ENCODE assay signal across 29 cellular contexts in genomic region chr3:57464011-57464410, GRCh38.
"Had no signal": no experiment of that assay in that cellular context is flagged by ENCODE, and none has a peak within 500 bp of the region (broad histone marks: within the 10 kb centered on the region; RNA-seq: fewer than 3 reads in every experiment).

No MANE protein-coding gene starts in this region.

- H3K4me3 Mint-ChIP-seq: activated CD4-positive, alpha-beta T cell treated with anti-CD3 and anti-CD28 coated beads, Interleukin-2, amount 10 ng/mL, durations not matched to agents 24 days and 14 days; activated CD8-positive, alpha-beta T cell treated with anti-CD3 and anti-CD28 coated beads for 36 hours; activated naive CD4-positive, alpha-beta T cell treated with anti-CD3 and anti-CD28 coated beads, Interleukin-2, amount 50 U/mL, for 24 hours; activated naive CD8-positive, alpha-beta T cell treated with anti-CD3 and anti-CD28 coated beads, Interleukin-2, amount 10 ng/mL, durations not matched to agents 7 days and 5 days; central memory CD8-positive, alpha-beta T cell; T-cell; T-helper 17 cell had no signal

- H3K4me1 Mint-ChIP-seq: activated CD4-positive, alpha-beta T cell treated with anti-CD3 and anti-CD28 coated beads, Interleukin-2, amount 10 ng/mL, durations not matched to agents 24 days and 14 days; activated naive CD4-positive, alpha-beta T cell treated with anti-CD3 and anti-CD28 coated beads, Interleukin-2, amount 50 U/mL, for 24 hours; central memory CD8-positive, alpha-beta T cell had no signal

- H3K27ac ChIP-seq: ascending aorta, cardiac muscle cell, Peyer's patch, RWPE1, WERI-Rb-1 had no signal

- H3K27me3 Mint-ChIP-seq: activated naive CD4-positive, alpha-beta T cell treated with anti-CD3 and anti-CD28 coated beads, Interleukin-2, amount 50 U/mL, for 24 hours had no signal

- H3K4me3 ChIP-seq: ascending aorta, cardiac muscle cell, Peyer's patch had no signal

- H3K36me3 ChIP-seq: ascending aorta, cardiac muscle cell, Peyer's patch, WERI-Rb-1 had no signal

- H3K36me3 Mint-ChIP-seq: activated naive CD4-positive, alpha-beta T cell treated with anti-CD3 and anti-CD28 coated beads, Interleukin-2, amount 50 U/mL, for 24 hours; activated naive CD8-positive, alpha-beta T cell treated with anti-CD3 and anti-CD28 coated beads, Interleukin-2, amount 10 ng/mL, durations not matched to agents 7 days and 5 days; T-cell had no signal

- H3K27me3 ChIP-seq: ascending aorta, cardiac muscle cell, Peyer's patch had no signal

- H3K9me3 Mint-ChIP-seq: activated CD4-positive, alpha-beta T cell treated with anti-CD3 and anti-CD28 coated beads, Interleukin-2, amount 10 ng/mL, durations not matched to agents 24 days and 14 days; activated CD8-positive, alpha-beta T cell treated with anti-CD3 and anti-CD28 coated beads for 36 hours; activated naive CD4-positive, alpha-beta T cell treated with anti-CD3 and anti-CD28 coated beads, Interleukin-2, amount 50 U/mL, for 24 hours; activated naive CD8-positive, alpha-beta T cell treated with anti-CD3 and anti-CD28 coated beads, Interleukin-2, amount 10 ng/mL, durations not matched to agents 7 days and 5 days; activated T-helper 2 cell treated with anti-CD3 and anti-CD28 coated beads, Interferon-gamma antibody, Interleukin-2, Interleukin-4, amounts not matched to agents 10 μg/mL and 5 μg/mL and 100 μg/mL, durations not matched to agents 14 hours and 24 hours and 36 hours; central memory CD8-positive, alpha-beta T cell; T-cell had no signal

- ATAC-seq: activated CD8-positive, alpha-beta T cell treated with anti-CD3 and anti-CD28 coated beads for 36 hours; Right ventricle myocardium inferior; T-cell; T-helper 17 cell had no signal

- H3K4me1 ChIP-seq: ascending aorta, Peyer's patch had no signal

- DNase-seq: activated CD4-positive, alpha-beta T cell treated with anti-CD3 and anti-CD28 coated beads, Interleukin-2, amount 10 ng/mL, durations not matched to agents 24 days and 14 days; activated CD4-positive, alpha-beta T cell treated with anti-CD3 and anti-CD28 coated beads, Interleukin-2, amount 50 U/mL, for 4 hours; activated CD8-positive, alpha-beta T cell treated with anti-CD3 and anti-CD28 coated beads for 36 hours; activated gamma-delta T cell; activated naive CD4-positive, alpha-beta T cell treated with Interleukin-2 at 50 U/mL for 16 hours; activated naive CD8-positive, alpha-beta T cell treated with anti-CD3 and anti-CD28 coated beads, Interleukin-2, amount 10 ng/mL, durations not matched to agents 7 days and 5 days; activated T-cell treated with anti-CD3 and anti-CD28 coated beads, Interleukin-2, amount 50 U/mL, for 1 hour; amygdala; Karpas-422; MM.1S; MV-4-11; NCI-H1092; NCI-H1436 treated with DMSO at 0.1 percent for 48 hours; NCI-H1694 treated with DMSO at 0.1 percent for 48 hours; NCI-H2029; NCI-H345; NCI-H524 treated with DMSO at 0.1 percent for 48 hours; Peyer's patch; SIG-M5; T-cell; T-helper 17 cell; WERI-Rb-1 had no signal

- H3K27ac Mint-ChIP-seq: activated CD4-positive, alpha-beta T cell treated with anti-CD3 and anti-CD28 coated beads, Interleukin-2, amount 10 ng/mL, durations not matched to agents 24 days and 14 days; activated CD8-positive, alpha-beta T cell treated with anti-CD3 and anti-CD28 coated beads for 36 hours; activated naive CD4-positive, alpha-beta T cell treated with anti-CD3 and anti-CD28 coated beads, Interleukin-2, amount 50 U/mL, for 24 hours; activated naive CD8-positive, alpha-beta T cell treated with anti-CD3 and anti-CD28 coated beads, Interleukin-2, amount 10 ng/mL, durations not matched to agents 7 days and 5 days; activated T-helper 2 cell treated with anti-CD3 and anti-CD28 coated beads, Interferon-gamma antibody, Interleukin-2, Interleukin-4, amounts not matched to agents 10 μg/mL and 5 μg/mL and 100 μg/mL, durations not matched to agents 14 hours and 24 hours and 36 hours; T-cell; T-helper 17 cell had no signal

- H3K9me3 ChIP-seq: ascending aorta, Peyer's patch had no signal
